1 cellular context compared by ENCODE assay signal in the genomic region with DNA sequence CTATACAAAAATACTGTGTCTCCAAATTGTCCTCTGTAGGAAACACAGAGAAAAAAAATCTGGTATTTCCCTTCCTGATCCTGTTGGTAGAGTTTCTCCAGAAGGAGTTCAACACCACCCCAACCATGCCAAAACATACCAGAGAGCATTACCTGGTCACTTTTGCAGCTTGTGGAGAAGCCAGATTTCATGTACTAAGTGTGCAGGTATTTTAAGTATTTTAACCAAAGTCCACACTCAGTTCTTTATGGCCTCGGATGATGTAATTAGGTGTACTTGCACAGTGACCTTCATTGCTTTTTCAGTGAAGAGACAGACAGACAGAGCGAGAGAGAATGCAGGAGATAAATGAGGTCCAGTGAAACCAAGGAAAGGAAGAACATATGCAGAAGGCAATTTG.
TF ChIP-seq lines count a peak whose summit lies in the region.

No MANE protein-coding gene starts in this region.

TF ChIP-seq in H1, 55 proteins besides CTCF, POLR2A, EP300 and RAD21 (continued from another document):
- TF ChIP-seq CHD7 (IDR thresholded peaks at IDR 0.05; ENCODE audit: insufficient replicate concordance, low read length) (no peak), SIX5 (IDR thresholded peaks at IDR 0.05; ENCODE audit: low read depth, low read length) (no peak), SIN3A (conservative IDR thresholded peaks at IDR 0.05 in 1 of 2, IDR thresholded peaks at IDR 0.05 in 1 of 2; ENCODE audit: low read depth in 1 of 2, low read length in 2 of 2) (no peak), GTF2F1 (IDR thresholded peaks at IDR 0.05; ENCODE audit: borderline replicate concordance, low read depth, low read length) (no peak), TEAD4 (IDR thresholded peaks at IDR 0.05; ENCODE audit: low read depth, low read length) (no peak), RNF2 (IDR thresholded peaks at IDR 0.05; ENCODE audit: borderline replicate concordance, low read depth, low read length, missing control alignments, poor library complexity, severe bottlenecking) (no peak), SP1 (IDR thresholded peaks at IDR 0.05; ENCODE audit: low read depth, low read length) (no peak), CBX5 (IDR thresholded peaks at IDR 0.05; ENCODE audit: low read depth, low read length) (no peak)
